Comparison of ENCODE assay signal across 8 cellular contexts in genomic region chr10:11685787-11686218, GRCh38. TPM values are rescaled to one million over a fixed set of nuclear protein-coding genes. Genes with fewer than 3 reads are reported as not detected.
A peak's percentile ranks its signal among the peaks of the same experiment; 100 is the strongest.
DNase-seq lines count a peak whose midpoint lies in the region; ATAC-seq and TF ChIP-seq lines count a peak whose summit lies in the region.

No MANE protein-coding gene starts in this region.

- H3K36me3 ChIP-seq in Karpas-422 (ENCODE audit: insufficient read depth, low read length) (no peaks in the 10 kb centered on the region), osteoblast (ENCODE audit: insufficient read depth, low read length) (no peaks in the 10 kb centered on the region)
- no peaks in the 10 kb centered on the region for H3K36me3 ChIP-seq in effector memory CD4-positive, alpha-beta T cell (ENCODE audit: control insufficient read depth, insufficient read depth, low read length)

- DNase-seq in EH (ENCODE audit: low read depth) (peak; percentile 45), Karpas-422 (peak; percentile 96), T-helper 22 cell (ENCODE audit: low read depth) (peak; percentile 11), osteoblast (ENCODE audit: insufficient read length, low spot score, missing footprints) (no peak), GM03348 (ENCODE audit: low spot score) (no peak)
- peak in 2 of 3 donors; percentile 5 to 14 for DNase-seq in effector memory CD4-positive, alpha-beta T cell

- H3K27ac ChIP-seq in Karpas-422 (ENCODE audit: low read length) (peak overlapping the region; percentile 98), osteoblast (ENCODE audit: low read depth, low read length) (peak overlapping the region; percentile 93)
- H3K27ac ChIP-seq in effector memory CD4-positive, alpha-beta T cell (ENCODE audit: insufficient read depth, low read length, poor library complexity, severe bottlenecking), result no peak overlapping the region

- no peaks in the 10 kb centered on the region for H3K9me2 ChIP-seq in Karpas-422 (replicated peaks; ENCODE audit: insufficient read depth, low read length)

- H3K9me3 ChIP-seq in Karpas-422 (ENCODE audit: low read length) (no peaks in the 10 kb centered on the region), osteoblast (ENCODE audit: low read depth, low read length) (no peaks in the 10 kb centered on the region)
- H3K9me3 ChIP-seq in effector memory CD4-positive, alpha-beta T cell (ENCODE audit: control insufficient read depth, low read length), result no peaks in the 10 kb centered on the region

- peak overlapping the region; percentile 75 for H3K4me2 ChIP-seq in Karpas-422 (ENCODE audit: low read depth, low read length, poor library complexity, severe bottlenecking)
- peak overlapping the region; percentile 97 for H3K4me2 ChIP-seq in osteoblast (ENCODE audit: insufficient read depth, low read length)

- H3K27me3 ChIP-seq in Karpas-422 (ENCODE audit: low read length), result no peaks in the 10 kb centered on the region
- no peaks in the 10 kb centered on the region for H3K27me3 ChIP-seq in effector memory CD4-positive, alpha-beta T cell (replicated peaks; ENCODE audit: control insufficient read depth, insufficient read depth, low read length, poor library complexity, severe bottlenecking)
- H3K27me3 ChIP-seq in osteoblast (ENCODE audit: insufficient read depth, low read length), result peaks cover 32% of the 10 kb centered on the region

- H3K9ac ChIP-seq in Karpas-422 (ENCODE audit: low read length), result peak overlapping the region; percentile 78

- ATAC-seq in HG03108 (IDR thresholded peaks at IDR 0.05; ENCODE audit: unreplicated experiment), result no peak
- no peak for ATAC-seq in HG02981 (IDR thresholded peaks at IDR 0.05; ENCODE audit: unreplicated experiment)

- peaks cover 84% of the 10 kb centered on the region for H3K4me1 ChIP-seq in Karpas-422 (ENCODE audit: low read length)
- peaks cover 19% of the 10 kb centered on the region for H3K4me1 ChIP-seq in effector memory CD4-positive, alpha-beta T cell (ENCODE audit: control insufficient read depth, insufficient read depth, low read length, poor library complexity, severe bottlenecking)
- H3K4me1 ChIP-seq in osteoblast (ENCODE audit: insufficient read depth, low read length), result peaks cover 16% of the 10 kb centered on the region

- H2AFZ ChIP-seq in Karpas-422 (ENCODE audit: low read length) (0 out of 2 replicates have a peak overlapping the region, but pooled peaks have one; percentile 34), osteoblast (ENCODE audit: low read length) (no peak overlapping the region)

- H3K79me2 ChIP-seq in Karpas-422 (ENCODE audit: low read length) (no peaks in the 10 kb centered on the region), osteoblast (ENCODE audit: insufficient read depth, low read length) (no peaks in the 10 kb centered on the region)

- H3K4me3 ChIP-seq in Karpas-422 (ENCODE audit: low read length) (peak overlapping the region; percentile 51), osteoblast (ENCODE audit: insufficient read depth, low read length) (peak overlapping the region; percentile 1)
- peak overlapping the region; percentile 37 for H3K4me3 ChIP-seq in effector memory CD4-positive, alpha-beta T cell (ENCODE audit: insufficient read depth, low read depth, low read length, poor library complexity, severe bottlenecking)

- H4K20me1 ChIP-seq in Karpas-422 (ENCODE audit: insufficient read depth, low read depth, low read length), result no peaks in the 10 kb centered on the region
- no peaks in the 10 kb centered on the region for H4K20me1 ChIP-seq in osteoblast (ENCODE audit: insufficient read depth, low read length)

- TF ChIP-seq CTCF in osteoblast (IDR thresholded peaks at IDR 0.05; ENCODE audit: extremely low read depth, low read depth, low read length), result no peak

RNA-seq across cellular contexts. Expression of gene ECHDC3, which starts 56.4 kb away (rescaled TPM):
- not detected in 2 replicates for total RNA-seq in Karpas-422 (2014; rRNA removed; shearing (Covaris generic); ENCODE audit: low replicate concordance)
- total RNA-seq in osteoblast, result 0.36 and 13.8 TPM in 2 replicates

Comparison
In these comparisons a context has a peak if more than half of its experiments do, and no peak if none do; other contexts are left out.
1. DNase-seq: peak in EH (single experiment), Karpas-422 (single experiment), T-helper 22 cell (single experiment) and effector memory CD4-positive, alpha-beta T cell (2 of 3); none in osteoblast (single experiment) and GM03348 (single experiment).
2. H3K4me3 ChIP-seq: peak in every context shown above with its lines; median percentile 51 in Karpas-422; 37 in effector memory CD4-positive, alpha-beta T cell; 1 in osteoblast.